12 cellular contexts compared by ENCODE assay signal in genomic region chr4:13766722-13767495, GRCh38.
"Had no signal": no experiment of that assay in that cellular context is flagged by ENCODE, and none has a peak within 500 bp of the region (broad histone marks: within the 10 kb centered on the region; RNA-seq: fewer than 3 reads in every experiment).

No MANE protein-coding gene starts in this region.

- H3K4me1 Mint-ChIP-seq: central memory CD8-positive, alpha-beta T cell had no signal

- H3K27me3 ChIP-seq: adrenal gland, neutrophil, suprapubic skin, upper lobe of left lung had no signal

- DNase-seq: activated naive CD4-positive, alpha-beta T cell treated with anti-CD3 and anti-CD28 coated beads, Interleukin-2, amount 50 U/mL, for 16 hours; activated T-cell treated with anti-CD3 and anti-CD28 coated beads, Interleukin-2, amount 50 U/mL, for 1 hour; adrenal gland; erythroblast; kidney; stimulated activated CD4-positive, alpha-beta T cell treated with anti-CD3 and anti-CD28 coated beads, Interleukin-2, amount 100 ng/mL, for 48 hours; stimulated activated naive CD4-positive, alpha-beta T cell treated with Interleukin-2 at 50 U/mL for 16 hours had no signal

- H3K27me3 Mint-ChIP-seq: central memory CD8-positive, alpha-beta T cell had no signal

- H3K4me3 Mint-ChIP-seq: central memory CD8-positive, alpha-beta T cell had no signal

- ATAC-seq: activated CD4-positive, CD25-positive, alpha-beta regulatory T cell treated with anti-CD3 and anti-CD28 coated beads, Interleukin-2, amount 50 U/mL, for 24 hours had no signal

- H3K4me1 ChIP-seq: adrenal gland, suprapubic skin, upper lobe of left lung had no signal

- H3K36me3 ChIP-seq: adrenal gland, neutrophil, suprapubic skin, upper lobe of left lung had no signal

- H3K9me3 ChIP-seq: neutrophil, suprapubic skin had no signal

- H3K27ac ChIP-seq: adrenal gland, neutrophil, suprapubic skin, upper lobe of left lung had no signal

- H3K4me3 ChIP-seq: adrenal gland, suprapubic skin, upper lobe of left lung had no signal
